In the genomic region with DNA sequence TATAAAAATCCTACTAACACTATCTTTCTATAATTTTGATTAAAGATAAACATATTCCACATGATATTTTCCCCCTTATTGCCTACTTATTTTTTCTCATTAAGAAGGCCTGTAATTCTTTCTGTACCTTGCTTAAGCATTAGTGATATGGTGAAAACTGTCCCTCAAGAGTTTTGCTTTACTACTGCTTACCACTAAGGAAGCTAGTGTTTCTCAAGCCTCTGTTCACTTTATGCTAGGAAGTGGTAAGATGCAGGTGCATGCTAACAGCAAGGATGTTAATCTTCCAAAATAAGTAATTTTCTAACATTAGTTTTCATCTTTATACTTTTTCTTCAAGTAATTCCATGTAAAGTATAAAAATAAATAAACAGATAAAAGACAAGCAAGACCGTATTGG, we compare ENCODE assay signal across 9 cellular contexts.
"Had no signal": no experiment of that assay in that cellular context is flagged by ENCODE, and none has a peak within 500 bp of the region (broad histone marks: within the 10 kb centered on the region; RNA-seq: fewer than 3 reads in every experiment).

No MANE protein-coding gene starts in this region.

- H3K4me1 Mint-ChIP-seq: GM23338, H9 had no signal

- H3K9ac ChIP-seq: GM23248 had no signal

- H2AFZ ChIP-seq: GM23248, GM23338 had no signal

- H3K9me3 Mint-ChIP-seq: GM23338, H9, HFFc6 had no signal

- H3K4me3 ChIP-seq: GM23248, GM23338, HAP-1 had no signal

- H3K27ac ChIP-seq: GM23248 had no signal

- H3K4me3 Mint-ChIP-seq: GM23338, H9, HFFc6 had no signal

- H3K27ac Mint-ChIP-seq: GM23338, H9, HFFc6 had no signal

- H3K9me3 ChIP-seq: HAP-1 had no signal

- H3K4me2 ChIP-seq: GM23338 had no signal

- DNase-seq: GM23248, GOT3, H7, H9, HCEC 1CT, HFFc6 had no signal

- ATAC-seq: GM23338, HCT116 had no signal

- H3K4me1 ChIP-seq: HAP-1 had no signal

- H3K36me3 ChIP-seq: HAP-1 had no signal
